Comparison of ENCODE assay signal across 8 cellular contexts in the genomic region with DNA sequence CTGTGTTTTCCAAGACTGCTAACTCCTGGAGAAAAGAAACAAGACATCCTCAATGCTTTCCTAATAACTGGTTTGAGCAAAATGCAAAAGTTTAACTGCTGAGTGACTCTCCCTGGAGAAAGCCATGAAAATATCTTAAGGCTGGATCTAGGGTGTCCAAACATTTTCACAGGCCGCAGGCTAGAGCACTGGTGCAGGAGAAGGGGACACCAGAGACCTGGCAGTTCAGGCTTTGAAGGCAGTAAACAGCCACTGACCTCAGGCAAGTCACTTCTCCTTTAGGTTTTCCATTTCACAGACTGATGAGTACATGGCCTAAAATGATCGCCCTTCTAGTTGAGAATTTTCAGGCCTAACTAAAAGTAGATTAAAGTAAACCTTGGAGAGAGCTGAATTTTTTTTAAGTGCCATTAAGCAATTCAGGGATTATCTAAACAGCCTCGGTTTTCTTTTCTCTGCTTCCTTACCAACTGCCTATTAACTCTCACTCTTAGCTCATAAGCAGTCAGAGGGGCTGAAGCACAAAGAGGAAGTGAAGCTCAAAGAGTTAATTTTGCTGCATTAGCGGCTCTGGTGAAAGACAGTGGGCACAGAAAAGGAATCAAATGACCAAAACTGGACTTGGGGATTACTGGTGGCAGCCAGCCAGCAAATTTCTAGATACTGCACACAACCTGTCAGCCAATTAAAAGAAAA.
DNase-seq lines count a peak whose midpoint lies in the region; ATAC-seq and TF ChIP-seq lines count a peak whose summit lies in the region.

No MANE protein-coding gene starts in this region.

- H3K36me3 Mint-ChIP-seq in nephron progenitor cell (ENCODE audit: low read depth) = no peaks in the 10 kb centered on the region

- no peak overlapping the region for H2AFZ ChIP-seq in Loucy (ENCODE audit: low read length)

- H3K9ac ChIP-seq in ES-I3 (ENCODE audit: low read depth, low read length) = peak overlapping the region; percentile 83; the same call in 1 of the 2 replicates
- H3K9ac ChIP-seq in Loucy (ENCODE audit: low read depth, low read length, poor library complexity, severe bottlenecking) = peak overlapping the region; percentile 72

- peaks cover 66% of the 10 kb centered on the region for H3K79me2 ChIP-seq in Loucy (ENCODE audit: insufficient read depth, low read length)

- H3K27me3 ChIP-seq in Loucy (ENCODE audit: insufficient read depth, low read length, poor library complexity, severe bottlenecking) = no peaks in the 10 kb centered on the region

- no peaks in the 10 kb centered on the region for H3K27me3 Mint-ChIP-seq in nephron progenitor cell (ENCODE audit: low read depth, poor library complexity)

- H3K9me3 Mint-ChIP-seq in nephron progenitor cell = no peaks in the 10 kb centered on the region

- no peak for ATAC-seq in GM21737 (IDR thresholded peaks at IDR 0.05; ENCODE audit: unreplicated experiment)

- H4K20me1 ChIP-seq in Loucy (ENCODE audit: insufficient read depth, low read length, poor library complexity, severe bottlenecking) = peaks cover 61% of the 10 kb centered on the region

- no peaks in the 10 kb centered on the region for H3K9me3 ChIP-seq in ES-I3 (ENCODE audit: control insufficient read depth, insufficient read depth, low read length)
- H3K9me3 ChIP-seq in Loucy (ENCODE audit: insufficient read depth, low read depth, low read length) = no peaks in the 10 kb centered on the region

- H3K4me1 ChIP-seq in ES-I3 (ENCODE audit: insufficient read depth, low read length) (peaks cover 28% of the 10 kb centered on the region), Loucy (ENCODE audit: insufficient read depth, low read length, poor library complexity, severe bottlenecking) (peaks cover 60% of the 10 kb centered on the region)

- H3K4me3 ChIP-seq in Loucy (ENCODE audit: low read length, poor library complexity, severe bottlenecking) = peak overlapping the region; percentile 78

- peak overlapping the region; percentile 87 for H3K4me2 ChIP-seq in Loucy (ENCODE audit: low read depth, low read length, poor library complexity, severe bottlenecking)

- TF ChIP-seq CTCF in Loucy (conservative IDR thresholded peaks at IDR 0.05; ENCODE audit: low read length) = no peak
- TF ChIP-seq CTCF in nephron progenitor cell (IDR thresholded peaks at IDR 0.05) = no peak

- H3K27ac Mint-ChIP-seq in nephron progenitor cell = peak overlapping the region; percentile 35

- no peaks in the 10 kb centered on the region for H3K9me2 ChIP-seq in Loucy (replicated peaks; ENCODE audit: low read depth, low read length)

- peaks cover 47% of the 10 kb centered on the region for H3K4me1 Mint-ChIP-seq in nephron progenitor cell

- H3K36me3 ChIP-seq in ES-I3 (ENCODE audit: insufficient read depth, low read length) (no peaks in the 10 kb centered on the region), Loucy (ENCODE audit: insufficient read depth, low read length) (no peaks in the 10 kb centered on the region)

- peak overlapping the region; percentile 66 for H3K27ac ChIP-seq in caudate nucleus (ENCODE audit: low read depth, low read length)

- DNase-seq in caudate nucleus (lab: John Stamatoyannopoulos, UW) = peak in 1 of 61 donors; percentile 17
- DNase-seq in nephron progenitor cell = no peak
- DNase-seq in NCI-H1694 (lab: John Stamatoyannopoulos, UW) = no peak
- no peak for DNase-seq in effector CD4-positive, alpha-beta T cell
- DNase-seq in NCI-H1417 treated with DMSO at 0.1 percent for 48 hours (lab: John Stamatoyannopoulos, UW) = no peak

- no peaks in the 10 kb centered on the region for H3F3A ChIP-seq in Loucy (ENCODE audit: low read depth)

- peak overlapping the region; percentile 94 for H3K4me3 Mint-ChIP-seq in nephron progenitor cell
